In the genomic region with DNA sequence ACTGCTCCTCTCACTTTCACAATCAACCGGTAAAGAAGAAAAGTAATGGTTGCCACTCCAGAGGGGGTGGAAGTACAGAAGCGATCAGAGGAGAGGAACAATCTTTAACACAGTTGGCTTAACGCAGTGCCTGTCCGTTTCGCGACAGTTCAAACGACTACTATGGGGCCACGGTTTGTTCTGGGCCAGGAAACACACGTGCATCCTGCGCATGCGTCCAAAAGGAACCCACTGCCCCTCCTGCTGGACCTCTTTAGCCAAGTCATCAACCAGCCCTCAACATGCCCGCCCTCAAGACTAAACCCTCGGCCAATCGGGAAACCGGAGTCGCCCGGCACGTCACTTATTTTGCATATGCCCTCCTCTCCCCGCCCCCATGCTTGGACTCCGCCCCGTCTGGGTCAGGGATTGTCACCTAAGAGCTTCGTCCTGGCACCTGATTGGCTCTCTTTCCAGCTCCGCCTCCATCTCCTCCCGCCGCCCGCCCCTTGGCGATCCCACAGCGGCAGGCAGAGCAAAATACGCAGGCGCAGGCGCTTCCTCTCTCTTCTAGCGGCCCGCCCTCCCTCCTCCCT, we compare ENCODE assay signal across 8 cellular contexts. TPM values are rescaled to one million over a fixed set of nuclear protein-coding genes. Genes with fewer than 3 reads are reported as not detected.
DNase-seq lines count a peak whose midpoint lies in the region; ATAC-seq, FAIRE-seq and TF ChIP-seq lines count a peak whose summit lies in the region.

No MANE protein-coding gene starts in this region.

- no peaks in the 10 kb centered on the region for H3K9me3 ChIP-seq in MM.1S (replicated peaks; ENCODE audit: insufficient read depth, low read length)
- H3K9me3 ChIP-seq in pancreas = no peaks in the 10 kb centered on the region
- H3K9me3 ChIP-seq in upper lobe of left lung = no peaks in the 10 kb centered on the region

- FAIRE-seq in H54 (lab: Jason Lieb, UNC) (peak; percentile 95), pancreas (lab: Jason Lieb, UNC) (peak; percentile 96)

- H3K27me3 ChIP-seq in MM.1S (replicated peaks; ENCODE audit: insufficient read depth, low read length) (no peaks in the 10 kb centered on the region), pancreas (no peaks in the 10 kb centered on the region), upper lobe of left lung (no peaks in the 10 kb centered on the region)

- no peak for TF ChIP-seq EP300 in upper lobe of left lung (IDR thresholded peaks at IDR 0.05)

- intact Hi-C loops in pancreas (cut with DNase I) = loop anchor here in 1 of 3 donors (10.0 kb wide), 1 partner anchor 78 kb away; no protein-coding TSS in a partner anchor

- WGBS in pancreas, 2 donors = 0% methylated on average over 30 to 33 of the region's 33 CpGs
- WGBS in upper lobe of left lung, 2 donors = 0 to 1% methylated on average over 20 to 32 of the region's 33 CpGs

- no peak overlapping the region for H2AFZ ChIP-seq in MM.1S (ENCODE audit: low read length)

- H3K9me2 ChIP-seq in MM.1S (replicated peaks; ENCODE audit: insufficient read depth, low read length) = no peaks in the 10 kb centered on the region

- peaks cover 63% of the 10 kb centered on the region for H3F3A ChIP-seq in MM.1S (ENCODE audit: insufficient read depth, low read length)

- H3K36me3 ChIP-seq in MM.1S (replicated peaks; ENCODE audit: insufficient read depth, low read length) = peaks cover 17% of the 10 kb centered on the region
- H3K36me3 ChIP-seq in pancreas = peaks cover 0 to 12% (median 0%) of the 10 kb centered on the region in 3 donors
- peaks cover 3 to 31% (median 9%) of the 10 kb centered on the region in 4 donors for H3K36me3 ChIP-seq in upper lobe of left lung

- H3K27ac ChIP-seq in MM.1S (ENCODE audit: low read length) (peak overlapping the region; percentile 96), pancreas (peak overlapping the region; percentile 75 to 98 (median 96)), upper lobe of left lung (peak overlapping the region; percentile 96 to 97 (median 96))

- peaks cover 38% of the 10 kb centered on the region for H3K79me2 ChIP-seq in MM.1S (ENCODE audit: low read length)

- DNase-seq in ELR (ENCODE audit: low read depth) (peak; percentile 100), H54 (ENCODE audit: insufficient read length, low spot score) (peak; percentile 68), MM.1S (peak; percentile 100), globus pallidus (ENCODE audit: low spot score) (peak; percentile 100), pancreas (peak; percentile 97 to 100 (median 100)), upper lobe of left lung (peak; percentile 97 to 100), NCI-H82 treated with DMSO at 0.1 percent for 48 hours (lab: John Stamatoyannopoulos, UW; ENCODE audit: unreplicated experiment) (no peak)
- peak; percentile 100 for DNase-seq in activated effector memory CD4-positive, alpha-beta T cell treated with Interleukin-2 at 50 U/mL for 16 hours

- TF ChIP-seq POLR2A in H54 (IDR thresholded peaks at IDR 0.05; ENCODE audit: low read depth, low read length) = peak; percentile 59
- TF ChIP-seq POLR2A in upper lobe of left lung (IDR thresholded peaks at IDR 0.05) = peak in 3 of 4 donors; percentile 15 to 63 (median 42)

- peak overlapping the region; percentile 81 for H3K9ac ChIP-seq in MM.1S (ENCODE audit: low read length)

- peaks cover 6% of the 10 kb centered on the region for H4K20me1 ChIP-seq in MM.1S (ENCODE audit: insufficient read depth, low read length)

- ATAC-seq in pancreas (peak; percentile 86 to 93 (median 88)), upper lobe of left lung (ENCODE audit: low FRiP score in 2 of 2) (peak; percentile 93 to 99)

- H3K4me1 ChIP-seq in MM.1S (ENCODE audit: low read length) (peaks cover 31% of the 10 kb centered on the region), pancreas (peaks cover 17 to 41% (median 28%) of the 10 kb centered on the region in 3 donors), upper lobe of left lung (peaks cover 44 to 58% (median 52%) of the 10 kb centered on the region in 4 donors)

- peak overlapping the region; percentile 87 for H3K4me2 ChIP-seq in MM.1S (ENCODE audit: low read depth, low read length)

- peak overlapping the region; percentile 60 for H3K4me3 ChIP-seq in MM.1S (ENCODE audit: low read length)
- H3K4me3 ChIP-seq in pancreas = peak overlapping the region; percentile 55 to 84 (median 70)
- H3K4me3 ChIP-seq in upper lobe of left lung = peak overlapping the region in 3 of 4 donors; percentile 71 to 75 (median 73)

- no peak for TF ChIP-seq CTCF in MM.1S (IDR thresholded peaks at IDR 0.05; ENCODE audit: low read length)
- no peak for TF ChIP-seq CTCF in pancreas (IDR thresholded peaks at IDR 0.05)
- TF ChIP-seq CTCF in upper lobe of left lung (IDR thresholded peaks at IDR 0.05) = peak in 3 of 6 experiments; percentile 16 to 42 (median 28)

RNA-seq across cellular contexts. Expression of gene CDV3, which starts 0.3 kb away (rescaled TPM):
- total RNA-seq in pancreas (10 to 100 TPM; 52.0 to 92.9 (median 85.5) TPM), upper lobe of left lung (100 to 1,000 TPM in 4 of 6 donors, 10 to 100 TPM in 2; 58.3 to 181 (median 161) TPM)
- polyA plus RNA-seq in pancreas = 10 to 100 TPM; 27.6 to 38.4 TPM
